25 cellular contexts compared by ENCODE assay signal in the genomic region with DNA sequence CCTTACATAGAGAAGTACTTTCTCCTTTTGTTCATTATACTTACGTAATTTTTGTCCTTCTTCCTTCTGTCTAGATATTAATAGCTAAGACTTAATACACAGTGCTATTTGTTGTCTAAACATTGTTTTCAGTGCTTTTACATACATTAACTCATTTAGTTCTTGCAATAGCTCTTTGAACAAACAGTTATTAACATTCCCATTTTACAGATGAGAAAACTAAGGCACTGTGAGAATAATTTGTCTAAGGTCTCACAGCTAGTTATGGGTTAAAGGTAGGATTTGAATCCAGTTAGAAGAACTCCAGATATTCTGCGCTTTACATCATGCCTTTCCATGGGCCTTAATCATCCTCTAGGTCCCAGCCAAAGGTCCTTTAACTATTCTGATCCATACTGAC. TPM values are rescaled to one million over a fixed set of nuclear protein-coding genes. Genes with fewer than 3 reads are reported as not detected.
"Had no signal": no experiment of that assay in that cellular context is flagged by ENCODE, and none has a peak within 500 bp of the region (broad histone marks: within the 10 kb centered on the region; RNA-seq: fewer than 3 reads in every experiment).

No MANE protein-coding gene starts in this region.

- H3K9me3 ChIP-seq: esophagus muscularis mucosa, gastroesophageal sphincter, heart left ventricle, stomach, thyroid gland had no signal

- DNase-seq: dermis blood vessel endothelial cell; effector memory CD4-positive, alpha-beta T cell; foreskin keratinocyte; heart left ventricle; kidney; mesenchymal stem cell; naive thymus-derived CD4-positive, alpha-beta T cell; stimulated activated CD4-positive, alpha-beta T cell treated with anti-CD3 and anti-CD28 coated beads, Interleukin-12 subunit alpha, Interleukin-12 subunit beta, amount 100 ng/mL, for 4 hours; stimulated activated CD4-positive, alpha-beta T cell treated with anti-CD3 and anti-CD28 coated beads, Interleukin-1b, Interleukin-23, amount 100 ng/mL, for 48 hours; stimulated activated CD4-positive, alpha-beta T cell treated with anti-CD3 and anti-CD28 coated beads, Interleukin-4, amount 100 ng/mL, for 1 hour; stimulated activated CD8-positive, alpha-beta memory T cell treated with anti-CD3 and anti-CD28 coated beads, Interleukin-4, amount 100 ng/mL, for 48 hours; stimulated activated naive CD4-positive, alpha-beta T cell treated with Interleukin-2 at 50 U/mL for 16 hours; stomach; thyroid gland; trophoblast cell had no signal

- H3K9ac ChIP-seq: neural progenitor cell, parathyroid adenoma had no signal

- H2AFZ ChIP-seq: hepatocyte, neural progenitor cell, parathyroid adenoma had no signal

- H3K4me1 ChIP-seq: parathyroid adenoma, thyroid gland had no signal

- H3K4me2 ChIP-seq: hepatocyte, neural progenitor cell, smooth muscle cell had no signal

- H3K27me3 ChIP-seq: esophagus muscularis mucosa, foreskin keratinocyte, gastroesophageal sphincter, heart left ventricle, hepatocyte, neural progenitor cell, stomach, thyroid gland had no signal

- H3K27ac ChIP-seq: coronary artery, esophagus muscularis mucosa, foreskin keratinocyte, gastroesophageal sphincter, heart left ventricle, hepatocyte, neural progenitor cell, parathyroid adenoma, stomach, thyroid gland had no signal

- H3K4me3 ChIP-seq: coronary artery, esophagus muscularis mucosa, gastroesophageal sphincter, heart left ventricle, hepatocyte, neural progenitor cell, smooth muscle cell, stomach, thyroid gland had no signal

- ATAC-seq: foreskin keratinocyte; gastroesophageal sphincter; heart left ventricle; naive thymus-derived CD4-positive, alpha-beta T cell; sciatic nerve had no signal

- FAIRE-seq: endothelial cell of umbilical vein, kidney had no signal

RNA-seq across cellular contexts. Expression of a gene that starts 19.6 kb away (rescaled TPM):
- total RNA-seq: epithelial cell of proximal tubule had no signal
